Comparison of ENCODE assay signal across 8 cellular contexts in the genomic region with DNA sequence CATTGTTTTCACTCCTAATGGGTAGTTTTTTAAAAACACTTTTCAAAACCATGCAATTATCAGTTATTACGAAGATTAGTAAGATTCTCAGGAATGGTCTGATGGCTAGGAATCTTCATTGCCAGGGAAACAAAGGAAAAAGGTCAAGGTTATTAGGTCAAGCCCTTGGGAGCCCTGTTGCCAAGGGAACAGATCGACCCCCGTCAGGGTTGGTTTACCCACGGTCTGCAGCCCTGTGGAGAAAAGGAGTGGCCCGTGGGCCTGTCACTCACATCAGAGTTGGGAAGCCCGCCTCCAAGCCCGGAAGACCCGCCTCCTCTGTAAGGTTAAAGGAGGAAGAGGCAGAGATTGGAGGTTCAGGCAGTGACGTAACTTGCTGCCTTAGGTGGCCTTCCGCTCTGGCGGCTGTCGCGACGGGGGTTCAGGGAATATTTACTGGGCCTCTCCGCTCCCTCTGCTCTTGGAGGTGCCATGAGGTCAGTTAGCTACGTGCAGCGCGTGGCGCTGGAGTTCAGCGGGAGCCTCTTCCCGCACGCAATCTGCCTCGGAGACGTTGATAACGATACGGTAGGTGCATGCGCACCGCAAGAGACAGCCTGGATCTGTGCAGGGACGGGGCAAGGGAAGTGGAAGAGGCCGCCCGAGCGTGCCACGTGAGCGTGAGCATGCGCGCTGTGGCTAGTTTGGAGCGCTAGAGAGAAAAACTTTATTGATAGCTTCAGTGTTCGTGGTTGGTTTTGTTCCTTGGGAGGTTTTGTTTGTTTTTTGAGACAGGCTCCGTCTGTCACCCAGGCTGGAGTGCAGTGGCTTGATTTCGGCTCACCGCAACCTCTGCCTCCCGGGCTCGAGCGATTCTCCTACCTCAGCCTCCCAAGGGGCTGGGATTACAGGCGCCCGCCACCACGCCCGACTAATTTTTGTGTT. TPM values are rescaled to one million over a fixed set of nuclear protein-coding genes. Genes with fewer than 3 reads are reported as not detected.
A peak's percentile ranks its signal among the peaks of the same experiment; 100 is the strongest.
DNase-seq lines count a peak whose midpoint lies in the region; ATAC-seq and TF ChIP-seq lines count a peak whose summit lies in the region.

TSS of gene ITFG2 (plus strand) at position 379 of the 924 bp plus-strand sequence. CDS start at position 472, 93 bp downstream.

- H3K36me3 ChIP-seq in lower lobe of right lung, result peaks cover 14% of the 10 kb centered on the region

- intact Hi-C loops in lower lobe of right lung (cut with DNase I), result no loop called here

- peak within 1 kb of the TSS; percentile 93 for H3K27ac ChIP-seq in lower lobe of right lung

- no peaks in the 10 kb centered on the region for H3K27me3 ChIP-seq in lower lobe of right lung (ENCODE audit: low read depth)

- DNase-seq in CMK (ENCODE audit: low read depth) (peak; percentile 92), HS-5 (ENCODE audit: low read depth) (peak; percentile 96), lower lobe of right lung (peak; percentile 100)
- DNase-seq in NK-92 treated with Interleukin-12 subunit alpha and Interleukin-12 subunit beta, amount 100 ng/mL, for 24 hours (lab: John Stamatoyannopoulos, UW), result peak; percentile 82
- peak; percentile 97 for DNase-seq in activated CD8-positive, alpha-beta memory T cell treated with anti-CD3 and anti-CD28 coated beads for 24 hours
- peak; percentile 93 for DNase-seq in effector CD4-positive, alpha-beta T cell
- peak; percentile 88 to 96 (median 96) for DNase-seq in stimulated activated CD4-positive, alpha-beta T cell treated with anti-CD3 and anti-CD28 coated beads, TNF-alpha, amount 100 ng/mL, for 24 hours (ENCODE audit: low read depth in 3 of 3)

- peaks cover 28% of the 10 kb centered on the region for H3K4me1 ChIP-seq in lower lobe of right lung

- ATAC-seq in GM19468 (IDR thresholded peaks at IDR 0.05; ENCODE audit: extremely low read depth, unreplicated experiment), result peak; percentile 85
- ATAC-seq in lower lobe of right lung, result peak; percentile 98 to 99

- no peaks in the 10 kb centered on the region for H3K9me3 ChIP-seq in lower lobe of right lung

- TF ChIP-seq CTCF in lower lobe of right lung (IDR thresholded peaks at IDR 0.05), result no peak

- peak within 1 kb of the TSS; percentile 76 for H3K4me3 ChIP-seq in lower lobe of right lung

RNA-seq across cellular contexts. Expression of gene ITFG2, which starts in this region (rescaled TPM):
- total RNA-seq in lower lobe of right lung, result 43.8 TPM

Comparison
In these comparisons a context has a peak if more than half of its experiments do, and no peak if none do; other contexts are left out.
1. Peak in every context shown above with its lines: DNase-seq, ATAC-seq, H3K4me3 ChIP-seq and H3K27ac ChIP-seq.